10 cellular contexts compared by ENCODE assay signal in genomic region chr20:46683620-46683938, GRCh38. TPM values are rescaled to one million over a fixed set of nuclear protein-coding genes. Genes with fewer than 3 reads are reported as not detected.
DNase-seq lines count a peak whose midpoint lies in the region; ATAC-seq, FAIRE-seq and TF ChIP-seq lines count a peak whose summit lies in the region.
"Had no signal": no experiment of that assay in that cellular context is flagged by ENCODE, and none has a peak within 500 bp of the region (broad histone marks: within the 10 kb centered on the region; RNA-seq: fewer than 3 reads in every experiment).

No MANE protein-coding gene starts in this region.

- H3K27me3 Mint-ChIP-seq in activated T-helper 17 cell treated with anti-CD3 and anti-CD28 coated beads, Interleukin-2, amount 50 U/mL, for 72 hours, result no peaks in the 10 kb centered on the region
- H3K27me3 Mint-ChIP-seq in osteocyte (ENCODE audit: unreplicated experiment), result no peaks in the 10 kb centered on the region
- H3K27me3 Mint-ChIP-seq: activated naive CD4-positive, alpha-beta T cell treated with anti-CD3 and anti-CD28 coated beads, Interleukin-2, amount 50 U/mL, for 24 hours had no signal

- H3K4me3 Mint-ChIP-seq in activated T-helper 17 cell treated with anti-CD3 and anti-CD28 coated beads, Interleukin-2, amount 50 U/mL, for 72 hours, result no peak overlapping the region
- peak overlapping the region; percentile 65 for H3K4me3 Mint-ChIP-seq in osteocyte (ENCODE audit: unreplicated experiment)
- H3K4me3 Mint-ChIP-seq: activated naive CD4-positive, alpha-beta T cell treated with anti-CD3 and anti-CD28 coated beads, Interleukin-2, amount 50 U/mL, for 24 hours had no signal

- H3K4me1 Mint-ChIP-seq in activated T-helper 17 cell treated with anti-CD3 and anti-CD28 coated beads, Interleukin-2, amount 50 U/mL, for 72 hours, result peaks cover 42% of the 10 kb centered on the region
- H3K4me1 Mint-ChIP-seq in osteocyte (ENCODE audit: unreplicated experiment), result peaks cover 38% of the 10 kb centered on the region

- peaks cover 49% of the 10 kb centered on the region for H3K36me3 Mint-ChIP-seq in activated T-helper 17 cell treated with anti-CD3 and anti-CD28 coated beads, Interleukin-2, amount 50 U/mL, for 72 hours (ENCODE audit: low read depth)
- peaks cover 12% of the 10 kb centered on the region for H3K36me3 Mint-ChIP-seq in osteocyte (ENCODE audit: unreplicated experiment)

- peak overlapping the region; percentile 76 for H3K27ac ChIP-seq in C4-2B

- no peak for FAIRE-seq in GM12892 (lab: Jason Lieb, UNC)

- no peaks in the 10 kb centered on the region for H3K9me3 Mint-ChIP-seq in activated T-helper 17 cell treated with anti-CD3 and anti-CD28 coated beads, Interleukin-2, amount 50 U/mL, for 72 hours
- no peaks in the 10 kb centered on the region for H3K9me3 Mint-ChIP-seq in osteocyte (ENCODE audit: unreplicated experiment)
- H3K9me3 Mint-ChIP-seq: activated naive CD4-positive, alpha-beta T cell treated with anti-CD3 and anti-CD28 coated beads, Interleukin-2, amount 50 U/mL, for 24 hours had no signal

- TF ChIP-seq POLR2A in GM12892 (IDR thresholded peaks at IDR 0.05; ENCODE audit: low read depth, low read length), result no peak

- TF ChIP-seq CTCF in C4-2B (conservative IDR thresholded peaks at IDR 0.05), result no peak
- TF ChIP-seq CTCF in foreskin fibroblast (IDR thresholded peaks at IDR 0.05; ENCODE audit: low read depth, low read length), result no peak
- no peak for TF ChIP-seq CTCF in osteocyte (IDR thresholded peaks at IDR 0.05)

- H3K4me3 ChIP-seq in foreskin fibroblast (ENCODE audit: low read depth in 1 of 2, low read length in 2 of 2), result peak overlapping the region; percentile 56 to 66

- ATAC-seq in activated T-helper 17 cell treated with anti-CD3 and anti-CD28 coated beads, Interleukin-2, amount 50 U/mL, for 72 hours (replicated peaks), result no peak
- ATAC-seq in HG03460 (IDR thresholded peaks at IDR 0.05; ENCODE audit: unreplicated experiment) (no peak), HG03135 (IDR thresholded peaks at IDR 0.05; ENCODE audit: unreplicated experiment) (no peak)

- no peak for DNase-seq in foreskin fibroblast
- no peak for DNase-seq in osteocyte (ENCODE audit: extremely low spot score, unreplicated experiment)
- no peak for DNase-seq in GM12892 (ENCODE audit: insufficient read length)
- DNase-seq in NOMO-1 (lab: John Stamatoyannopoulos, UW; ENCODE audit: unreplicated experiment in 2 of 2), result no peak
- DNase-seq: C1 segment of cervical spinal cord had no signal

- H3K27ac Mint-ChIP-seq in activated T-helper 17 cell treated with anti-CD3 and anti-CD28 coated beads, Interleukin-2, amount 50 U/mL, for 72 hours, result peak overlapping the region; percentile 54
- H3K27ac Mint-ChIP-seq in osteocyte (ENCODE audit: unreplicated experiment), result peak overlapping the region; percentile 58

RNA-seq across cellular contexts. Expression of gene TP53RK, which starts 5.7 kb away (rescaled TPM):
- 10 to 100 TPM; 11.9 to 16.7 TPM for total RNA-seq in activated T-helper 17 cell treated with anti-CD3 and anti-CD28 coated beads, Interleukin-2, amount 50 U/mL, for 72 hours
- 13.6 and 15.4 TPM in 2 replicates for total RNA-seq in osteocyte
- 13.5 TPM for polyA plus RNA-seq in GM12892 (2012; ENCODE audit: missing spikeins)

RNA-seq across cellular contexts. Expression of gene SLC2A10, which starts 25.9 kb away (rescaled TPM):
- total RNA-seq in activated T-helper 17 cell treated with anti-CD3 and anti-CD28 coated beads, Interleukin-2, amount 50 U/mL, for 72 hours, result not detected
- 21.6 and 24.8 TPM in 2 replicates for total RNA-seq in osteocyte
- polyA plus RNA-seq in GM12892 (2012; ENCODE audit: missing spikeins), result not detected

RNA-seq across cellular contexts. Expression of gene SLC13A3, which starts 32.3 kb away (rescaled TPM):
- not detected for total RNA-seq in activated T-helper 17 cell treated with anti-CD3 and anti-CD28 coated beads, Interleukin-2, amount 50 U/mL, for 72 hours
- 1.8 and 2.1 TPM in 2 replicates for total RNA-seq in osteocyte
- 0.15 TPM for polyA plus RNA-seq in GM12892 (2012; ENCODE audit: missing spikeins)

Comparison
In these comparisons a context has a peak if more than half of its experiments do, and no peak if none do; other contexts are left out.
1. RNA of gene SLC2A10, which starts 25.9 kb away (total RNA-seq): 21.6 to 24.8 TPM in osteocyte; not detected in activated T-helper 17 cell treated with anti-CD3 and anti-CD28 coated beads, Interleukin-2, amount 50 U/mL, for 72 hours; every median in the first group is over 10 times any median in the second.